ENCODE assay signal across 28 cellular contexts in genomic region chr2:173605994-173606393, GRCh38.
"Had no signal": no experiment of that assay in that cellular context is flagged by ENCODE, and none has a peak within 500 bp of the region (broad histone marks: within the 10 kb centered on the region; RNA-seq: fewer than 3 reads in every experiment).

No MANE protein-coding gene starts in this region.

- DNase-seq: nephron progenitor cell; nucleus accumbens; posterior cingulate gyrus; psoas muscle; right cardiac atrium; right lobe of liver; sigmoid colon; small intestine; stimulated activated CD4-positive, alpha-beta T cell treated with anti-CD3 and anti-CD28 coated beads, Interleukin-15, amount 100 ng/mL, for 24 hours; stimulated activated CD4-positive, alpha-beta T cell treated with anti-CD3 and anti-CD28 coated beads, Interleukin-2, amount 100 ng/mL, for 24 hours; stimulated activated CD4-positive, alpha-beta T cell treated with anti-CD3 and anti-CD28 coated beads, Interleukin-2, amount 100 ng/mL, for 48 hours; stimulated activated CD4-positive, alpha-beta T cell treated with anti-CD3 and anti-CD28 coated beads, Interleukin-4, amount 100 ng/mL, for 24 hours; stimulated activated naive B cell treated with anti-CD40 and anti-IgM and Interleukin-4, amounts not matched to agents 10 μg/mL and 1 μg/mL and 100 μg/mL, for 72 hours; stimulated activated naive CD4-positive, alpha-beta T cell treated with Interleukin-2 at 50 U/mL for 16 hours; stomach; thyroid gland; upper lobe of left lung had no signal

- H3K27ac ChIP-seq: neutrophil, parathyroid adenoma, psoas muscle, right lobe of liver, sigmoid colon, stomach, thoracic aorta, thyroid gland, tibial nerve, upper lobe of left lung, vagina had no signal

- H3K36me3 ChIP-seq: neutrophil, right lobe of liver, sigmoid colon, stomach, thoracic aorta, thyroid gland, tibial nerve, upper lobe of left lung, vagina had no signal

- H3K9ac ChIP-seq: parathyroid adenoma had no signal

- ATAC-seq: natural killer cell treated with Interleukin-12 subunit alpha and Interleukin-12 subunit beta and Interleukin-15 and Interleukin-18, amount 100 ng/mL, for 72 hours; psoas muscle; right cardiac atrium; right lobe of liver; stimulated activated effector memory CD8-positive, alpha-beta T cell treated with anti-CD3 and anti-CD28 coated beads, Interleukin-12 subunit alpha, Interleukin-12 subunit beta, amount 100 ng/mL, for 72 hours; stimulated activated naive B cell treated with anti-CD40 and anti-IgM and Interleukin-4, amounts not matched to agents 10 μg/mL and 1 μg/mL and 100 μg/mL, for 72 hours had no signal

- H3K9me3 Mint-ChIP-seq: stimulated activated naive CD8-positive, alpha-beta T cell treated with anti-CD3 and anti-CD28 coated beads, Interleukin-15, Interleukin-2, amounts not matched to agents 100 ng/mL and 50 ng/mL, for 24 hours had no signal

- H3K4me3 ChIP-seq: psoas muscle, right lobe of liver, sigmoid colon, stomach, thoracic aorta, thyroid gland, tibial nerve, upper lobe of left lung, vagina had no signal

- H3K4me1 ChIP-seq: parathyroid adenoma, psoas muscle, right lobe of liver, sigmoid colon, stomach, thyroid gland, tibial nerve, upper lobe of left lung, vagina had no signal

- H3K36me3 Mint-ChIP-seq: natural killer cell treated with Interleukin-12 subunit alpha and Interleukin-12 subunit beta and Interleukin-15 and Interleukin-18, amount 100 ng/mL, for 72 hours; stimulated activated effector memory CD8-positive, alpha-beta T cell treated with anti-CD3 and anti-CD28 coated beads, Interleukin-12 subunit alpha, Interleukin-12 subunit beta, amount 100 ng/mL, for 72 hours; stimulated activated naive B cell treated with anti-CD40 and anti-IgM and Interleukin-4, amounts not matched to agents 10 μg/mL and 1 μg/mL and 100 μg/mL, for 72 hours had no signal

- H3K79me2 ChIP-seq: parathyroid adenoma had no signal

- H3K27me3 ChIP-seq: neutrophil, right lobe of liver, sigmoid colon, stomach, thyroid gland, tibial nerve, upper lobe of left lung, vagina had no signal

- H3K9me3 ChIP-seq: neutrophil, psoas muscle, right lobe of liver, sigmoid colon, stomach, thoracic aorta, thyroid gland, tibial nerve, upper lobe of left lung, vagina had no signal

- H3K4me3 Mint-ChIP-seq: natural killer cell treated with Interleukin-12 subunit alpha and Interleukin-12 subunit beta and Interleukin-15 and Interleukin-18, amount 100 ng/mL, for 72 hours; nephron progenitor cell; neural crest cell; stimulated activated effector memory CD8-positive, alpha-beta T cell treated with anti-CD3 and anti-CD28 coated beads, Interleukin-12 subunit alpha, Interleukin-12 subunit beta, amount 100 ng/mL, for 72 hours; stimulated activated naive B cell treated with anti-CD40 and anti-IgM and Interleukin-4, amounts not matched to agents 10 μg/mL and 1 μg/mL and 100 μg/mL, for 72 hours; stimulated activated naive CD8-positive, alpha-beta T cell treated with anti-CD3 and anti-CD28 coated beads, Interleukin-15, Interleukin-2, amounts not matched to agents 100 ng/mL and 50 ng/mL, for 24 hours had no signal

- H3K4me1 Mint-ChIP-seq: stimulated activated effector memory CD8-positive, alpha-beta T cell treated with anti-CD3 and anti-CD28 coated beads, Interleukin-12 subunit alpha, Interleukin-12 subunit beta, amount 100 ng/mL, for 72 hours had no signal

- FAIRE-seq: small intestine, urothelium cell line had no signal

- H3K27ac Mint-ChIP-seq: natural killer cell treated with Interleukin-12 subunit alpha and Interleukin-12 subunit beta and Interleukin-15 and Interleukin-18, amount 100 ng/mL, for 72 hours; nephron progenitor cell; progenitor cell of endocrine pancreas; stimulated activated effector memory CD8-positive, alpha-beta T cell treated with anti-CD3 and anti-CD28 coated beads, Interleukin-12 subunit alpha, Interleukin-12 subunit beta, amount 100 ng/mL, for 72 hours; stimulated activated naive B cell treated with anti-CD40 and anti-IgM and Interleukin-4, amounts not matched to agents 10 μg/mL and 1 μg/mL and 100 μg/mL, for 72 hours; stimulated activated naive CD8-positive, alpha-beta T cell treated with anti-CD3 and anti-CD28 coated beads, Interleukin-15, Interleukin-2, amounts not matched to agents 100 ng/mL and 50 ng/mL, for 24 hours had no signal

- H2AFZ ChIP-seq: parathyroid adenoma had no signal
